ENCODE assay signal across 8 cellular contexts in genomic region chr20:18506744-18507143, GRCh38. TPM values are rescaled to one million over a fixed set of nuclear protein-coding genes. Genes with fewer than 3 reads are reported as not detected.
DNase-seq lines count a peak whose midpoint lies in the region; ATAC-seq and TF ChIP-seq lines count a peak whose summit lies in the region.

No MANE protein-coding gene starts in this region.

- peaks cover 17% of the 10 kb centered on the region for H3K27me3 Mint-ChIP-seq in WTC11 (ENCODE audit: low read depth)

- CTCF ChIA-PET in WTC11 (lab: Charles Lee) = interaction anchor here (0.9 to 1.8 kb wide), 5 partner anchors 10 to 103 kb away, joined by 3 to 9 read pairs (median 5); partner anchors contain the start of genes DZANK1, POLR3F and RBBP9

- peak overlapping the region; percentile 88 to 96 (median 90) for H3K9ac ChIP-seq in skeletal muscle tissue (ENCODE audit: low read depth in 1 of 3, low read length in 3 of 3)

- H3K27me3 ChIP-seq in skeletal muscle tissue (ENCODE audit: control insufficient read depth in 3 of 3, insufficient read depth in 3 of 3, low read length in 3 of 3) = peaks cover 0 to 13% (median 5%) of the 10 kb centered on the region in 3 donors

- H3K36me3 Mint-ChIP-seq in WTC11 = peaks cover 18% of the 10 kb centered on the region

- peaks cover 3 to 11% (median 7%) of the 10 kb centered on the region in 3 donors for H3K36me3 ChIP-seq in skeletal muscle tissue (ENCODE audit: control insufficient read depth in 3 of 3, insufficient read depth in 3 of 3, low read length in 3 of 3)

- no peaks in the 10 kb centered on the region for H3K9me3 Mint-ChIP-seq in WTC11

- no peak for ATAC-seq in WTC11

- peak overlapping the region; percentile 93 for H3K27ac ChIP-seq in skeletal muscle tissue (ENCODE audit: low read depth, low read length)

- H3K4me3 Mint-ChIP-seq in WTC11 = peak overlapping the region; percentile 97

- peaks cover 6 to 9% (median 8%) of the 10 kb centered on the region in 3 donors for H3K4me1 ChIP-seq in skeletal muscle tissue (ENCODE audit: control insufficient read depth in 3 of 3, insufficient read depth in 3 of 3, low read length in 3 of 3)

- H3K4me1 Mint-ChIP-seq in WTC11 = peaks cover 19% of the 10 kb centered on the region

- TF ChIP-seq CTCF in WTC11 (IDR thresholded peaks at IDR 0.05) = no peak
- TF ChIP-seq CTCF in fibroblast of pulmonary artery (IDR thresholded peaks at IDR 0.05; ENCODE audit: low read length, missing control alignments) = no peak
- no peak for TF ChIP-seq CTCF in GM20000 (IDR thresholded peaks at IDR 0.05; ENCODE audit: extremely low read depth, missing control alignments)

- peak overlapping the region; percentile 100 for H3K27ac Mint-ChIP-seq in WTC11

- H3K4me3 ChIP-seq in fibroblast of pulmonary artery (replicated peaks; ENCODE audit: low read depth, low read length) (peak overlapping the region; percentile 93), skeletal muscle tissue (ENCODE audit: low read length in 3 of 3) (peak overlapping the region; percentile 87 to 99 (median 94))

- peak; percentile 59 for DNase-seq in activated CD8-positive, alpha-beta memory T cell treated with anti-CD3 and anti-CD28 coated beads for 24 hours
- no peak for DNase-seq in activated CD8-positive, alpha-beta memory T cell treated with anti-CD3 and anti-CD28 coated beads, Interleukin-2, amount 50 U/mL, for 48 hours
- DNase-seq in WTC11 (ENCODE audit: low spot score) (no peak), fibroblast of pulmonary artery (ENCODE audit: low read depth) (no peak), GM20000 (ENCODE audit: low spot score) (no peak), middle frontal gyrus (ENCODE audit: extremely low spot score, low spot score) (no peak)
- DNase-seq in activated CD4-positive, CD25-positive, alpha-beta regulatory T cell treated with anti-CD3 and anti-CD28 coated beads, Interleukin-2, amount 50 U/mL, for 72 hours = no peak

- H3K9me3 ChIP-seq in skeletal muscle tissue (ENCODE audit: control insufficient read depth in 3 of 3, low read length in 3 of 3) = no peaks in the 10 kb centered on the region

- POLR2A ChIA-PET in WTC11 (lab: Charles Lee) = interaction anchor here (0.5 to 2.9 kb wide), 10 partner anchors 10 to 247 kb away, joined by 3 to 43 read pairs (median 6); partner anchors contain the start of genes DZANK1, POLR3F, RBBP9 and SMIM26

TF ChIP-seq in WTC11, 78 proteins besides CTCF, POLR2A, EP300 and RAD21 (continues in another document):
- TF ChIP-seq, protein P1, sequence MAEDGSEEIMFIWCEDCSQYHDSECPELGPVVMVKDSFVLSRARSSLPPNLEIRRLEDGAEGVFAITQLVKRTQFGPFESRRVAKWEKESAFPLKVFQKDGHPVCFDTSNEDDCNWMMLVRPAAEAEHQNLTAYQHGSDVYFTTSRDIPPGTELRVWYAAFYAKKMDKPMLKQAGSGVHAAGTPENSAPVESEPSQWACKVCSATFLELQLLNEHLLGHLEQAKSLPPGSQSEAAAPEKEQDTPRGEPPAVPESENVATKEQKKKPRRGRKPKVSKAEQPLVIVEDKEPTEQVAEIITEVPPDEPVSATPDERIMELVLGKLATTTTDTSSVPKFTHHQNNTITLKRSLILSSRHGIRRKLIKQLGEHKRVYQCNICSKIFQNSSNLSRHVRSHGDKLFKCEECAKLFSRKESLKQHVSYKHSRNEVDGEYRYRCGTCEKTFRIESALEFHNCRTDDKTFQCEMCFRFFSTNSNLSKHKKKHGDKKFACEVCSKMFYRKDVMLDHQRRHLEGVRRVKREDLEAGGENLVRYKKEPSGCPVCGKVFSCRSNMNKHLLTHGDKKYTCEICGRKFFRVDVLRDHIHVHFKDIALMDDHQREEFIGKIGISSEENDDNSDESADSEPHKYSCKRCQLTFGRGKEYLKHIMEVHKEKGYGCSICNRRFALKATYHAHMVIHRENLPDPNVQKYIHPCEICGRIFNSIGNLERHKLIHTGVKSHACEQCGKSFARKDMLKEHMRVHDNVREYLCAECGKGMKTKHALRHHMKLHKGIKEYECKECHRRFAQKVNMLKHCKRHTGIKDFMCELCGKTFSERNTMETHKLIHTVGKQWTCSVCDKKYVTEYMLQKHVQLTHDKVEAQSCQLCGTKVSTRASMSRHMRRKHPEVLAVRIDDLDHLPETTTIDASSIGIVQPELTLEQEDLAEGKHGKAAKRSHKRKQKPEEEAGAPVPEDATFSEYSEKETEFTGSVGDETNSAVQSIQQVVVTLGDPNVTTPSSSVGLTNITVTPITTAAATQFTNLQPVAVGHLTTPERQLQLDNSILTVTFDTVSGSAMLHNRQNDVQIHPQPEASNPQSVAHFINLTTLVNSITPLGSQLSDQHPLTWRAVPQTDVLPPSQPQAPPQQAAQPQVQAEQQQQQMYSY (CRISPR knock-in tag; IDR thresholded peaks at IDR 0.05) = no peak
- TF ChIP-seq JAZF1 (CRISPR knock-in tag; IDR thresholded peaks at IDR 0.05) (no peak), E2F5 (CRISPR knock-in tag; IDR thresholded peaks at IDR 0.05) (no peak), ZNF219 (CRISPR knock-in tag; IDR thresholded peaks at IDR 0.05; ENCODE audit: borderline replicate concordance) (no peak), NR2C2 (CRISPR knock-in tag; IDR thresholded peaks at IDR 0.05) (no peak), IRF2 (CRISPR knock-in tag; IDR thresholded peaks at IDR 0.05; ENCODE audit: borderline replicate concordance, low read depth) (no peak), EMX1 (CRISPR knock-in tag; IDR thresholded peaks at IDR 0.05) (no peak), TEAD1 (CRISPR knock-in tag; IDR thresholded peaks at IDR 0.05) (no peak)
- TF ChIP-seq, protein P2, sequence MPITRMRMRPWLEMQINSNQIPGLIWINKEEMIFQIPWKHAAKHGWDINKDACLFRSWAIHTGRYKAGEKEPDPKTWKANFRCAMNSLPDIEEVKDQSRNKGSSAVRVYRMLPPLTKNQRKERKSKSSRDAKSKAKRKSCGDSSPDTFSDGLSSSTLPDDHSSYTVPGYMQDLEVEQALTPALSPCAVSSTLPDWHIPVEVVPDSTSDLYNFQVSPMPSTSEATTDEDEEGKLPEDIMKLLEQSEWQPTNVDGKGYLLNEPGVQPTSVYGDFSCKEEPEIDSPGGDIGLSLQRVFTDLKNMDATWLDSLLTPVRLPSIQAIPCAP (CRISPR knock-in tag; IDR thresholded peaks at IDR 0.05) = no peak
- TF ChIP-seq, protein P3, sequence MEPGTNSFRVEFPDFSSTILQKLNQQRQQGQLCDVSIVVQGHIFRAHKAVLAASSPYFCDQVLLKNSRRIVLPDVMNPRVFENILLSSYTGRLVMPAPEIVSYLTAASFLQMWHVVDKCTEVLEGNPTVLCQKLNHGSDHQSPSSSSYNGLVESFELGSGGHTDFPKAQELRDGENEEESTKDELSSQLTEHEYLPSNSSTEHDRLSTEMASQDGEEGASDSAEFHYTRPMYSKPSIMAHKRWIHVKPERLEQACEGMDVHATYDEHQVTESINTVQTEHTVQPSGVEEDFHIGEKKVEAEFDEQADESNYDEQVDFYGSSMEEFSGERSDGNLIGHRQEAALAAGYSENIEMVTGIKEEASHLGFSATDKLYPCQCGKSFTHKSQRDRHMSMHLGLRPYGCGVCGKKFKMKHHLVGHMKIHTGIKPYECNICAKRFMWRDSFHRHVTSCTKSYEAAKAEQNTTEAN (CRISPR knock-in tag; IDR thresholded peaks at IDR 0.05) = no peak
- TF ChIP-seq, protein P4, sequence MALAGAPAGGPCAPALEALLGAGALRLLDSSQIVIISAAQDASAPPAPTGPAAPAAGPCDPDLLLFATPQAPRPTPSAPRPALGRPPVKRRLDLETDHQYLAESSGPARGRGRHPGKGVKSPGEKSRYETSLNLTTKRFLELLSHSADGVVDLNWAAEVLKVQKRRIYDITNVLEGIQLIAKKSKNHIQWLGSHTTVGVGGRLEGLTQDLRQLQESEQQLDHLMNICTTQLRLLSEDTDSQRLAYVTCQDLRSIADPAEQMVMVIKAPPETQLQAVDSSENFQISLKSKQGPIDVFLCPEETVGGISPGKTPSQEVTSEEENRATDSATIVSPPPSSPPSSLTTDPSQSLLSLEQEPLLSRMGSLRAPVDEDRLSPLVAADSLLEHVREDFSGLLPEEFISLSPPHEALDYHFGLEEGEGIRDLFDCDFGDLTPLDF (CRISPR knock-in tag; IDR thresholded peaks at IDR 0.05) = no peak
- TF ChIP-seq, protein P5, sequence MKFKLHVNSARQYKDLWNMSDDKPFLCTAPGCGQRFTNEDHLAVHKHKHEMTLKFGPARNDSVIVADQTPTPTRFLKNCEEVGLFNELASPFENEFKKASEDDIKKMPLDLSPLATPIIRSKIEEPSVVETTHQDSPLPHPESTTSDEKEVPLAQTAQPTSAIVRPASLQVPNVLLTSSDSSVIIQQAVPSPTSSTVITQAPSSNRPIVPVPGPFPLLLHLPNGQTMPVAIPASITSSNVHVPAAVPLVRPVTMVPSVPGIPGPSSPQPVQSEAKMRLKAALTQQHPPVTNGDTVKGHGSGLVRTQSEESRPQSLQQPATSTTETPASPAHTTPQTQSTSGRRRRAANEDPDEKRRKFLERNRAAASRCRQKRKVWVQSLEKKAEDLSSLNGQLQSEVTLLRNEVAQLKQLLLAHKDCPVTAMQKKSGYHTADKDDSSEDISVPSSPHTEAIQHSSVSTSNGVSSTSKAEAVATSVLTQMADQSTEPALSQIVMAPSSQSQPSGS (CRISPR knock-in tag; IDR thresholded peaks at IDR 0.05; ENCODE audit: borderline replicate concordance, low read depth) = no peak

RNA-seq across cellular contexts. Expression of gene SEC23B, which starts 1.0 kb away (rescaled TPM):
- total RNA-seq in WTC11 (2021) = 57.0 to 67.1 TPM (median 59.6 TPM) in 3 replicates
- 26.6 TPM for total RNA-seq in skeletal muscle tissue

RNA-seq across cellular contexts. Expression of gene RBBP9, which starts 9.7 kb away (rescaled TPM):
- total RNA-seq in WTC11 (2021) = 10.4 to 12.2 TPM (median 12.1 TPM) in 3 replicates
- 6.8 TPM for total RNA-seq in skeletal muscle tissue

RNA-seq across cellular contexts. Expression of gene POLR3F, which starts 39.6 kb away (rescaled TPM):
- total RNA-seq in WTC11 (2021) = 11.7 to 12.8 TPM (median 12.7 TPM) in 3 replicates
- 15.1 TPM for total RNA-seq in skeletal muscle tissue

RNA-seq across cellular contexts. Expression of gene DZANK1, which starts 39.9 kb away (rescaled TPM):
- total RNA-seq in WTC11 (2021) (6.1 to 8.2 TPM (median 7.7 TPM) in 3 replicates), skeletal muscle tissue (1.0 TPM)
